20 cellular contexts compared by ENCODE assay signal in the genomic region with DNA sequence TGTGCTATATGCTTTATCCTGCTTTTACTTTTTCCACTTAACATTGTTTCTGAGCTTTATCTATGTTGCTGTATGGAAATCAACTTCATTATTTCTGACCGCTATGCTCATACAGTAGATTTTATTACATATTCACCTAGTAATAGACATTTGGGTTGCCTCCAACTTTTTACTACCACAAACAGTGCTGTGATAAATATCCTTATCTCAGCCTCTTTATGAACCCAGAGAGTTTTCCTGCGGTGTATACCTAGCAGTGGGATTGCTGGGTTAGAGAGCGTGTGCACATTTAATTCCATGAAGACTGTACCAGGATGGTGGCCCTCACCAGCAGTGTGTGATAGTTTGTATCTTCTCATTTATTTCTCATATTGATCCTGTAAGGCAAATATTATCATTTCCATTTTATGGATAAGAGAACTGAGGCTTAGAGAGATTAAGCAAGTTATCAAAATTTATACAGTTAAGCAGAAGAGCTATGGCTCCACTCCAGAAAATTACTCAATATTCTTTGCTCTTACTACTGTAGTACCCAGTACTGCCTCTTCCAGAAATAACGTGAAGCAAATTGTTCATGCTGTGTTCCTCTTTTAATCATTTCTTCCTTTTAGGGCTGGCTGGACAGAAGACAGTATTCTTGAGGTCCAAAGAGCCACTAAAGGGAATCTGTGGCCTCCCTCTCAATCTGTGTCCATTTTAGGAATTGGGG. TPM values are rescaled to one million over a fixed set of nuclear protein-coding genes. Genes with fewer than 3 reads are reported as not detected.
"Had no signal": no experiment of that assay in that cellular context is flagged by ENCODE, and none has a peak within 500 bp of the region (broad histone marks: within the 10 kb centered on the region; RNA-seq: fewer than 3 reads in every experiment).

No MANE protein-coding gene starts in this region.

- ATAC-seq: T-cell had no signal

- DNase-seq: activated CD4-positive, alpha-beta T cell treated with anti-CD3 and anti-CD28 coated beads, Interleukin-2, amount 50 U/mL, for 48 hours; activated naive CD4-positive, alpha-beta T cell treated with anti-CD3 and anti-CD28 coated beads, Interleukin-2, amount 10 ng/mL, durations not matched to agents 7 days and 5 days; activated T-cell treated with anti-CD3 and anti-CD28 coated beads, Interleukin-2, amount 50 U/mL, for 24 hours; dorsolateral prefrontal cortex; erythroblast; hippocampal formation; ovary; right lobe of liver; stimulated activated CD4-positive, alpha-beta T cell treated with anti-CD3 and anti-CD28 coated beads, Interleukin-1b, Interleukin-23, amount 100 ng/mL, for 48 hours; stomach; T-cell; T-helper 9 cell; testis; upper lobe of left lung had no signal

- H3K36me3 ChIP-seq: cardiac muscle cell, ovary, right lobe of liver, stomach, upper lobe of left lung had no signal

- H3K9me3 ChIP-seq: ovary, right lobe of liver, stomach, testis, upper lobe of left lung had no signal

- FAIRE-seq: keratinocyte had no signal

- H3K27ac ChIP-seq: cardiac muscle cell, dorsolateral prefrontal cortex, ovary, right lobe of liver, stomach, testis, upper lobe of left lung had no signal

- H3K4me3 ChIP-seq: cardiac muscle cell, dorsolateral prefrontal cortex, ovary, right lobe of liver, stomach, testis, upper lobe of left lung had no signal

- H3K27me3 ChIP-seq: ovary, testis, upper lobe of left lung had no signal

- H3K4me1 ChIP-seq: right lobe of liver, upper lobe of left lung had no signal

RNA-seq across cellular contexts. Expression of a gene that starts 26.3 kb away (rescaled TPM):
- total RNA-seq: cardiac muscle cell, fibroblast of villous mesenchyme, liver, ovary, pulmonary artery endothelial cell, right lobe of liver, stomach, T-cell, testis, upper lobe of left lung had no signal
- polyA plus RNA-seq: adipose tissue, keratinocyte, liver, ovary, stomach had no signal
